In genomic region chr19:14203788-14204187, GRCh38 we compare ENCODE assay signal across 8 cellular contexts. TPM values are rescaled to one million over a fixed set of nuclear protein-coding genes. Genes with fewer than 3 reads are reported as not detected.
DNase-seq lines count a peak whose midpoint lies in the region; ATAC-seq and TF ChIP-seq lines count a peak whose summit lies in the region.
"Not testable (repeated sequence)": the region's sequence is repeated elsewhere in the genome, so short reads cannot be mapped to it uniquely, and the experiment has no call there.

No MANE protein-coding gene starts in this region.

- CTCF ChIA-PET in WTC11 (lab: Charles Lee) = interaction anchor here (3.3 kb wide), 1 partner anchor 144 kb away, joined by 9 read pairs; no protein-coding TSS in a partner anchor

- not testable (repeated sequence) for H3K9me3 ChIP-seq in BLaER1 treated with 17β-estradiol and CSF1 and Interleukin-3, amounts not matched to agents 10 nM and 100 nM (replicated peaks in 1 of 11); H9 (ENCODE audit: control insufficient read depth, low read depth, low read length); iPS-18a (ENCODE audit: control insufficient read depth, low read depth, low read length)

- not testable (repeated sequence) for H2AK5ac ChIP-seq in H9 (ENCODE audit: insufficient read length, low read length)

- H3K4ac ChIP-seq in H9 (ENCODE audit: low read depth, low read length) = not testable (repeated sequence)

- not testable (repeated sequence) for H3K27me3 Mint-ChIP-seq in H9 (ENCODE audit: low read depth); WTC11 (ENCODE audit: low read depth); central memory CD8-positive, alpha-beta T cell; natural killer cell (ENCODE audit: low read depth in 2 of 2)
- peaks cover 35% of the 10 kb centered on the region for H3K27me3 Mint-ChIP-seq in activated T-helper 2 cell treated with anti-CD3 and anti-CD28 coated beads, Interferon-gamma antibody, Interleukin-2, Interleukin-4, amounts not matched to agents 10 μg/mL and 5 μg/mL and 100 μg/mL, durations not matched to agents 14 hours and 24 hours and 36 hours (ENCODE audit: low read depth)
- peaks cover 12% of the 10 kb centered on the region for H3K27me3 Mint-ChIP-seq in progenitor cell of endocrine pancreas

- H3K27ac Mint-ChIP-seq in H9 (0 out of 7 replicates have a peak overlapping the region, but pooled peaks of 1 of the 3 experiments have one; percentile 27), WTC11 (peak overlapping the region; percentile 53), natural killer cell (peak overlapping the region; percentile 69 to 73), progenitor cell of endocrine pancreas (peak overlapping the region; percentile 45)
- H3K27ac Mint-ChIP-seq in activated T-helper 2 cell treated with anti-CD3 and anti-CD28 coated beads, Interferon-gamma antibody, Interleukin-2, Interleukin-4, amounts not matched to agents 10 μg/mL and 5 μg/mL and 100 μg/mL, durations not matched to agents 14 hours and 24 hours and 36 hours = not testable (repeated sequence)
- H3K27ac Mint-ChIP-seq in central memory CD8-positive, alpha-beta T cell (ENCODE audit: low read depth) = peak overlapping the region; percentile 90

- not testable (repeated sequence) for H3K27ac ChIP-seq in BLaER1 treated with 17β-estradiol and CSF1 and Interleukin-3, amounts not matched to agents 10 nM and 100 nM; H9 (ENCODE audit: insufficient read length, low read depth, low read length); iPS-18a (ENCODE audit: low read length)

- H3K56ac ChIP-seq in H9 (ENCODE audit: insufficient read length, low read depth, low read length) = not testable (repeated sequence)

- H3K79me2 ChIP-seq in H9 (ENCODE audit: insufficient read depth, low read length) = peaks cover 44% of the 10 kb centered on the region

- peak overlapping the region; percentile 85 to 93 for H3K4me3 Mint-ChIP-seq in H9
- peak overlapping the region; percentile 91 for H3K4me3 Mint-ChIP-seq in WTC11
- peak overlapping the region; percentile 81 for H3K4me3 Mint-ChIP-seq in activated T-helper 2 cell treated with anti-CD3 and anti-CD28 coated beads, Interferon-gamma antibody, Interleukin-2, Interleukin-4, amounts not matched to agents 10 μg/mL and 5 μg/mL and 100 μg/mL, durations not matched to agents 14 hours and 24 hours and 36 hours (ENCODE audit: low read depth)
- peak overlapping the region; percentile 82 for H3K4me3 Mint-ChIP-seq in central memory CD8-positive, alpha-beta T cell
- H3K4me3 Mint-ChIP-seq in natural killer cell = peak overlapping the region; percentile 90
- H3K4me3 Mint-ChIP-seq in progenitor cell of endocrine pancreas (ENCODE audit: low read depth) = peak overlapping the region; percentile 84

- H3T11ph ChIP-seq in H9 (ENCODE audit: low read length) = not testable (repeated sequence)

- not testable (repeated sequence) for H3K79me1 ChIP-seq in H9 (ENCODE audit: insufficient read depth, low read depth, low read length, poor library complexity, severe bottlenecking)

- H3K14ac ChIP-seq in H9 (ENCODE audit: insufficient read depth, low read length) = not testable (repeated sequence)

- intact Hi-C loops in activated T-helper 2 cell treated with anti-CD3 and anti-CD28 coated beads, Interferon-gamma antibody, Interleukin-2, Interleukin-4, amounts not matched to agents 10 μg/mL and 5 μg/mL and 100 μg/mL, durations not matched to agents 14 hours and 24 hours and 36 hours (cut with micrococcal nuclease) = loop anchor here (10.0 kb wide), 2 partner anchors 81 to 281 kb away; no protein-coding TSS in a partner anchor
- intact Hi-C loops in natural killer cell (cut with micrococcal nuclease) = not testable (repeated sequence)

- H2BK15ac ChIP-seq in H9 (ENCODE audit: low read depth, low read length) = not testable (repeated sequence)

- H3K27me3 ChIP-seq in BLaER1 treated with 17β-estradiol and CSF1 and Interleukin-3, amounts not matched to agents 10 nM and 100 nM = peaks cover 26 to 45% (median 33%) of the 10 kb centered on the region in 11 experiments
- not testable (repeated sequence) for H3K27me3 ChIP-seq in H9 (ENCODE audit: insufficient read depth, low read length); iPS-18a (ENCODE audit: control insufficient read depth, insufficient read depth, low read length)

- not testable (repeated sequence) for H2BK5ac ChIP-seq in H9 (ENCODE audit: insufficient read length, low read length)

- not testable (repeated sequence) for H3K18ac ChIP-seq in H9 (ENCODE audit: insufficient read length, low read depth, low read length)

- H3K23ac ChIP-seq in H9 (ENCODE audit: insufficient read length, low read depth, low read length) = not testable (repeated sequence)

- POLR2A ChIA-PET in WTC11 (lab: Charles Lee) = not testable (repeated sequence)

- TF ChIP-seq CTCF in H9 (conservative IDR thresholded peaks at IDR 0.05); WTC11 (IDR thresholded peaks at IDR 0.05); natural killer cell (IDR thresholded peaks at IDR 0.05); progenitor cell of endocrine pancreas (IDR thresholded peaks at IDR 0.05; ENCODE audit: unreplicated experiment): not testable (repeated sequence)

- not testable (repeated sequence) for H2BK12ac ChIP-seq in H9 (ENCODE audit: insufficient read length, low read depth, low read length)

- H4K20me1 ChIP-seq in BLaER1 treated with 17β-estradiol and CSF1 and Interleukin-3, amounts not matched to agents 10 nM and 100 nM = peaks cover 0 to 70% (median 48%) of the 10 kb centered on the region in 11 experiments; a peak in 19 of 22 replicates
- H4K20me1 ChIP-seq in H9 (ENCODE audit: control insufficient read depth, insufficient read depth, insufficient read length) = not testable (repeated sequence)

- peaks cover 10% of the 10 kb centered on the region for H3K23me2 ChIP-seq in H9 (ENCODE audit: insufficient read length, low read depth, low read length, poor library complexity, severe bottlenecking)

- not testable (repeated sequence) for H4K91ac ChIP-seq in H9 (ENCODE audit: insufficient read length, low read depth, low read length)

- not testable (repeated sequence) for H2BK120ac ChIP-seq in H9 (ENCODE audit: low read depth, low read length, poor library complexity, severe bottlenecking)

- WGBS in H9 (ENCODE audit: extremely low coverage, insufficient read length, low lambda C conversion rate) = no CpG with 5 or more reads among the region's 20 CpGs

- H3K9me3 Mint-ChIP-seq in H9; WTC11; activated T-helper 2 cell treated with anti-CD3 and anti-CD28 coated beads, Interferon-gamma antibody, Interleukin-2, Interleukin-4, amounts not matched to agents 10 μg/mL and 5 μg/mL and 100 μg/mL, durations not matched to agents 14 hours and 24 hours and 36 hours; central memory CD8-positive, alpha-beta T cell; natural killer cell; progenitor cell of endocrine pancreas (ENCODE audit: low read depth): not testable (repeated sequence)

- H4K8ac ChIP-seq in H9 (replicated peaks; ENCODE audit: insufficient read length, low read depth, low read length) = not testable (repeated sequence)

- not testable (repeated sequence) for DNase-seq in H9; WTC11 (ENCODE audit: low spot score); activated T-helper 2 cell treated with anti-CD3 and anti-CD28 coated beads, Interferon-gamma antibody, Interleukin-2, Interleukin-4, amounts not matched to agents 10 μg/mL and 5 μg/mL and 100 μg/mL, durations not matched to agents 14 hours and 24 hours and 36 hours (ENCODE audit: low spot score); central memory CD8-positive, alpha-beta T cell (ENCODE audit: low spot score in 2 of 2); natural killer cell; progenitor cell of endocrine pancreas (ENCODE audit: low spot score, unreplicated experiment)

- not testable (repeated sequence) for ATAC-seq in WTC11; central memory CD8-positive, alpha-beta T cell (replicated peaks; ENCODE audit: extremely low read depth, poor library complexity, severe bottlenecking); natural killer cell

- H4K5ac ChIP-seq in H9 (ENCODE audit: insufficient read length, low read depth, low read length) = not testable (repeated sequence)

- H3K4me1 Mint-ChIP-seq in H9 (peaks cover 41 to 55% of the 10 kb centered on the region in 2 experiments), WTC11 (peaks cover 53% of the 10 kb centered on the region), natural killer cell (peaks cover 37 to 65% of the 10 kb centered on the region in 2 donors), progenitor cell of endocrine pancreas (ENCODE audit: low read depth) (peaks cover 11% of the 10 kb centered on the region)
- H3K4me1 Mint-ChIP-seq in activated T-helper 2 cell treated with anti-CD3 and anti-CD28 coated beads, Interferon-gamma antibody, Interleukin-2, Interleukin-4, amounts not matched to agents 10 μg/mL and 5 μg/mL and 100 μg/mL, durations not matched to agents 14 hours and 24 hours and 36 hours (ENCODE audit: low read depth) = peaks cover 17% of the 10 kb centered on the region
- peaks cover 45% of the 10 kb centered on the region for H3K4me1 Mint-ChIP-seq in central memory CD8-positive, alpha-beta T cell

- not testable (repeated sequence) for H2BK20ac ChIP-seq in H9 (ENCODE audit: low read depth, low read length, poor library complexity, severe bottlenecking)

- H3K36me3 ChIP-seq in BLaER1 treated with 17β-estradiol and CSF1 and Interleukin-3, amounts not matched to agents 10 nM and 100 nM; iPS-18a (ENCODE audit: control insufficient read depth, low read depth, low read length): not testable (repeated sequence)

- H3K4me2 ChIP-seq in BLaER1 treated with 17β-estradiol and CSF1 and Interleukin-3, amounts not matched to agents 10 nM and 100 nM = peak overlapping the region in 10 of 11 experiments; percentile 27 to 92 (median 90); a peak in 16 of 22 replicates
- peak overlapping the region; percentile 40 for H3K4me2 ChIP-seq in H9 (ENCODE audit: insufficient read depth, insufficient read length, low read length)

- H2AFZ ChIP-seq in H9 (ENCODE audit: low read length) = not testable (repeated sequence)

- H3K36me3 Mint-ChIP-seq in H9 (ENCODE audit: insufficient read depth in 1 of 3, low read depth in 3 of 3) = peaks cover 0 to 18% (median 17%) of the 10 kb centered on the region in 3 experiments; a peak in 5 of 7 replicates
- H3K36me3 Mint-ChIP-seq in WTC11; activated T-helper 2 cell treated with anti-CD3 and anti-CD28 coated beads, Interferon-gamma antibody, Interleukin-2, Interleukin-4, amounts not matched to agents 10 μg/mL and 5 μg/mL and 100 μg/mL, durations not matched to agents 14 hours and 24 hours and 36 hours (ENCODE audit: low read depth); natural killer cell; progenitor cell of endocrine pancreas (ENCODE audit: insufficient read depth): not testable (repeated sequence)
- H3K36me3 Mint-ChIP-seq in central memory CD8-positive, alpha-beta T cell (ENCODE audit: insufficient read depth) = peaks cover 13% of the 10 kb centered on the region

- H3K4me3 ChIP-seq in BLaER1 treated with 17β-estradiol and CSF1 and Interleukin-3, amounts not matched to agents 10 nM and 100 nM = not testable (repeated sequence)
- peak overlapping the region; percentile 84 for H3K4me3 ChIP-seq in iPS-18a (ENCODE audit: low read length)

- H3K9ac ChIP-seq in BLaER1 treated with 17β-estradiol and CSF1 and Interleukin-3, amounts not matched to agents 10 nM and 100 nM; H9 (ENCODE audit: extremely low read depth, insufficient read length, low read length); iPS-18a (ENCODE audit: low read length): not testable (repeated sequence)

- peaks cover 24 to 59% (median 48%) of the 10 kb centered on the region in 10 experiments; a peak in 19 of 20 replicates for H3K4me1 ChIP-seq in BLaER1 treated with 17β-estradiol and CSF1 and Interleukin-3, amounts not matched to agents 10 nM and 100 nM
- H3K4me1 ChIP-seq in H9 (ENCODE audit: insufficient read depth, low read length); iPS-18a (ENCODE audit: control insufficient read depth, low read depth, low read length): not testable (repeated sequence)

RNA-seq across cellular contexts. Expression of gene ADGRL1, which starts 2.2 kb away (rescaled TPM):
- total RNA-seq in H9 (2021) = 116 and 117 TPM in 2 replicates
- 128 to 140 TPM (median 140 TPM) in 3 replicates for total RNA-seq in WTC11 (2021)
- 10.7 and 11.3 TPM in 2 replicates for total RNA-seq in activated T-helper 2 cell treated with anti-CD3 and anti-CD28 coated beads, Interferon-gamma antibody, Interleukin-2, Interleukin-4, amounts not matched to agents 10 μg/mL and 5 μg/mL and 100 μg/mL, durations not matched to agents 14 hours and 24 hours and 36 hours
- 10 to 100 TPM; 47.3 to 54.3 (median 52.7) TPM for total RNA-seq in natural killer cell
- total RNA-seq in progenitor cell of endocrine pancreas = 54.6 and 55.3 TPM in 2 replicates
